2 cellular contexts compared by ENCODE assay signal in genomic region chr1:15472595-15472994, GRCh38.
TF ChIP-seq lines count a peak whose summit lies in the region.

No MANE protein-coding gene starts in this region.

TF ChIP-seq in HepG2, 621 proteins besides CTCF, POLR2A, EP300 and RAD21:
- TF ChIP-seq ZFP82 (CRISPR knock-in tag; IDR thresholded peaks at IDR 0.05; ENCODE audit: borderline replicate concordance) = no peak
- TF ChIP-seq, protein P1, sequence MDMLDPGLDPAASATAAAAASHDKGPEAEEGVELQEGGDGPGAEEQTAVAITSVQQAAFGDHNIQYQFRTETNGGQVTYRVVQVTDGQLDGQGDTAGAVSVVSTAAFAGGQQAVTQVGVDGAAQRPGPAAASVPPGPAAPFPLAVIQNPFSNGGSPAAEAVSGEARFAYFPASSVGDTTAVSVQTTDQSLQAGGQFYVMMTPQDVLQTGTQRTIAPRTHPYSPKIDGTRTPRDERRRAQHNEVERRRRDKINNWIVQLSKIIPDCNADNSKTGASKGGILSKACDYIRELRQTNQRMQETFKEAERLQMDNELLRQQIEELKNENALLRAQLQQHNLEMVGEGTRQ (IDR thresholded peaks at IDR 0.05; ENCODE audit: low read depth, low read length) = peak; percentile 27; the same call in 1 of the 2 replicates
- TF ChIP-seq, protein P1 (CRISPR knock-in tag; IDR thresholded peaks at IDR 0.05; ENCODE audit: borderline replicate concordance) = peak; percentile 67; the same call in 1 of the 2 replicates
- peak; percentile 79 for TF ChIP-seq NFYC (CRISPR knock-in tag; IDR thresholded peaks at IDR 0.05)
- TF ChIP-seq NFYB (CRISPR knock-in tag; IDR thresholded peaks at IDR 0.05) = peak; percentile 77

TF ChIP-seq in WTC11, 78 proteins besides CTCF, POLR2A, EP300 and RAD21:
- TF ChIP-seq PRRX2 (CRISPR knock-in tag; IDR thresholded peaks at IDR 0.05) (no peak), USF1 (CRISPR knock-in tag; IDR thresholded peaks at IDR 0.05) (peak; percentile 83), NFYB (CRISPR knock-in tag; conservative IDR thresholded peaks at IDR 0.05; ENCODE audit: low read depth) (peak; percentile 86)
- TF ChIP-seq, protein P1 (CRISPR knock-in tag; IDR thresholded peaks at IDR 0.05) = peak; percentile 89
